In genomic region chr6:149450679-149451360, GRCh38 we compare ENCODE assay signal across 1 cellular context.
TF ChIP-seq lines count a peak whose summit lies in the region.

No MANE protein-coding gene starts in this region.

TF ChIP-seq in WTC11, 78 proteins besides CTCF, POLR2A, EP300 and RAD21 (continued from another document):
- peak; percentile 21; the same call in 1 of the 2 replicates for TF ChIP-seq RELA (CRISPR knock-in tag; IDR thresholded peaks at IDR 0.05; ENCODE audit: borderline replicate concordance)
- TF ChIP-seq USF1 (CRISPR knock-in tag; IDR thresholded peaks at IDR 0.05) = peak; percentile 51
- peak; percentile 82; the same call in 1 of the 2 replicates for TF ChIP-seq MAX (CRISPR knock-in tag; IDR thresholded peaks at IDR 0.05)
- 0 out of 2 replicates have a peak, but pooled peaks have one; percentile 10 for TF ChIP-seq NFYB (CRISPR knock-in tag; conservative IDR thresholded peaks at IDR 0.05; ENCODE audit: low read depth)
- no peak for TF ChIP-seq CREM (CRISPR knock-in tag; IDR thresholded peaks at IDR 0.05)
- TF ChIP-seq ESRRA (CRISPR knock-in tag; IDR thresholded peaks at IDR 0.05; ENCODE audit: borderline replicate concordance) = no peak
- no peak for TF ChIP-seq E2F1 (CRISPR knock-in tag; IDR thresholded peaks at IDR 0.05)
- TF ChIP-seq GRHL2 (CRISPR knock-in tag; IDR thresholded peaks at IDR 0.05; ENCODE audit: insufficient replicate concordance, severe bottlenecking) = no peak
- TF ChIP-seq EMX1 (CRISPR knock-in tag; IDR thresholded peaks at IDR 0.05) = no peak
- TF ChIP-seq TEAD4 (CRISPR knock-in tag; IDR thresholded peaks at IDR 0.05) = 0 out of 2 replicates have a peak, but pooled peaks have one; percentile 25
- TF ChIP-seq ZBTB21 (CRISPR knock-in tag; IDR thresholded peaks at IDR 0.05; ENCODE audit: borderline replicate concordance) = 0 out of 2 replicates have a peak, but pooled peaks have one; percentile 51
- no peak for TF ChIP-seq ZNF416 (CRISPR knock-in tag; IDR thresholded peaks at IDR 0.05)
- no peak for TF ChIP-seq CBFB (CRISPR knock-in tag; IDR thresholded peaks at IDR 0.05; ENCODE audit: low read depth)
- no peak for TF ChIP-seq ZMAT4 (CRISPR knock-in tag; IDR thresholded peaks at IDR 0.05)
- TF ChIP-seq CREB1 (CRISPR knock-in tag; IDR thresholded peaks at IDR 0.05) = no peak
- TF ChIP-seq FOXP1 (CRISPR knock-in tag; IDR thresholded peaks at IDR 0.05; ENCODE audit: borderline replicate concordance) = peak; percentile 84; the same call in 1 of the 2 replicates
- no peak for TF ChIP-seq NR2C2 (CRISPR knock-in tag; IDR thresholded peaks at IDR 0.05)
- TF ChIP-seq ZBTB43 (CRISPR knock-in tag; IDR thresholded peaks at IDR 0.05) = no peak
- TF ChIP-seq ARID4B (CRISPR knock-in tag; IDR thresholded peaks at IDR 0.05; ENCODE audit: borderline replicate concordance) = 0 out of 2 replicates have a peak, but pooled peaks have one; percentile 73
- TF ChIP-seq ZNF219 (CRISPR knock-in tag; IDR thresholded peaks at IDR 0.05; ENCODE audit: borderline replicate concordance) = 0 out of 2 replicates have a peak, but pooled peaks have one; percentile 63
